22 cellular contexts compared by ENCODE assay signal in genomic region chr5:64876203-64876602, GRCh38.
A peak's percentile ranks its signal among the peaks of the same experiment; 100 is the strongest.
DNase-seq lines count a peak whose midpoint lies in the region; ATAC-seq, FAIRE-seq and TF ChIP-seq lines count a peak whose summit lies in the region.
"Had no signal": no experiment of that assay in that cellular context is flagged by ENCODE, and none has a peak within 500 bp of the region (broad histone marks: within the 10 kb centered on the region; RNA-seq: fewer than 3 reads in every experiment).

No MANE protein-coding gene starts in this region.

- CTCF ChIA-PET in SK-N-SH (lab: Yijun Ruan, JAX) = interaction anchor here (1.1 kb wide), 1 partner anchor 54 kb away, joined by 3 read pairs; no protein-coding TSS in a partner anchor
- CTCF ChIA-PET in K562 (lab: Yijun Ruan, JAX; ENCODE audit: low intra/inter-chr PET ratio) = no interaction called here
- CTCF ChIA-PET in activated CD4-positive, alpha-beta T cell treated with anti-CD3 and anti-CD28 coated beads for 36 hours (lab: Charles Lee) = no interaction called here

- intact Hi-C loops in K562 (cut with micrococcal nuclease) = no loop called here
- intact Hi-C loops in activated CD4-positive, alpha-beta T cell treated with anti-CD3 and anti-CD28 coated beads for 36 hours (cut with DNase I, micrococcal nuclease) = no loop called here

- H4K20me1 ChIP-seq in SK-N-SH (ENCODE audit: insufficient read depth) (no peaks in the 10 kb centered on the region), K562 (replicated peaks; ENCODE audit: control insufficient read depth, insufficient read depth, low read length) (no peaks in the 10 kb centered on the region; the same call in 1 of the 2 replicates)
- H4K20me1 ChIP-seq: BLaER1 treated with 17β-estradiol and CSF1 and Interleukin-3, amounts not matched to agents 10 nM and 100 nM had no signal

- in situ Hi-C loops in K562 (cut with MboI) = no loop called here

- no peaks in the 10 kb centered on the region; a peak in 1 of 4 replicates for H3K4me1 ChIP-seq in SK-N-SH (ENCODE audit: control insufficient read depth in 1 of 2, insufficient read depth in 2 of 2, low read depth in 1 of 2, low read length in 1 of 2)
- no peaks in the 10 kb centered on the region for H3K4me1 ChIP-seq in K562 (replicated peaks in 1 of 2; ENCODE audit: control insufficient read depth in 2 of 2, insufficient read depth in 2 of 2, low read length in 2 of 2)
- H3K4me1 ChIP-seq: A549; BLaER1 treated with 17β-estradiol and CSF1 and Interleukin-3, amounts not matched to agents 10 nM and 100 nM had no signal

- H2AFZ ChIP-seq in SK-N-SH (ENCODE audit: low read depth) = no peak overlapping the region
- no peak overlapping the region for H2AFZ ChIP-seq in K562 (ENCODE audit: low read depth, low read length)

- H3K9ac ChIP-seq in SK-N-SH (no peak overlapping the region), K562 (ENCODE audit: insufficient read depth in 1 of 2, low read depth in 2 of 2, low read length in 2 of 2) (no peak overlapping the region)
- H3K9ac ChIP-seq: BLaER1 treated with 17β-estradiol and CSF1 and Interleukin-3, amounts not matched to agents 10 nM and 100 nM had no signal

- TF ChIP-seq RAD21 in SK-N-SH (IDR thresholded peaks at IDR 0.05; ENCODE audit: low read length) = peak; percentile 7; the same call in 1 of the 2 replicates
- no peak for TF ChIP-seq RAD21 in K562 (CRISPR knock-in tag; conservative IDR thresholded peaks at IDR 0.05 in 1 of 2, IDR thresholded peaks at IDR 0.05 in 1 of 2)

- no peaks in the 10 kb centered on the region for H3K9me1 ChIP-seq in K562 (ENCODE audit: control insufficient read depth, insufficient read depth, low read length)

- no peak for TF ChIP-seq POLR2A in K562 (conservative IDR thresholded peaks at IDR 0.05)

- peak overlapping the region in 1 of 2 experiments; percentile 60; a peak in 2 of 4 replicates for H3K27ac ChIP-seq in SK-N-SH (ENCODE audit: low read depth in 2 of 2, low read length in 1 of 2)
- H3K27ac ChIP-seq in K562 (ENCODE audit: extremely low read depth, low read depth, low read length) = no peak overlapping the region
- H3K27ac ChIP-seq: 22Rv1; A549; BLaER1 treated with 17β-estradiol and CSF1 and Interleukin-3, amounts not matched to agents 10 nM and 100 nM had no signal

- H3K9me3 ChIP-seq in SK-N-SH (no peaks in the 10 kb centered on the region), K562 (replicated peaks; ENCODE audit: control insufficient read depth, insufficient read depth, low read depth, low read length) (no peaks in the 10 kb centered on the region)
- H3K9me3 ChIP-seq: A549; BLaER1 treated with 17β-estradiol and CSF1 and Interleukin-3, amounts not matched to agents 10 nM and 100 nM had no signal

- H3K4me3 ChIP-seq in SK-N-SH (ENCODE audit: low read depth in 2 of 2, low read length in 1 of 2) (no peak overlapping the region), K562 (no peak overlapping the region)
- H3K4me3 ChIP-seq: A549; BLaER1 treated with 17β-estradiol and CSF1 and Interleukin-3, amounts not matched to agents 10 nM and 100 nM; GM12878 had no signal

- H3K79me2 ChIP-seq in SK-N-SH (ENCODE audit: insufficient read depth) (no peaks in the 10 kb centered on the region), K562 (ENCODE audit: control insufficient read depth, insufficient read depth, low read length) (no peaks in the 10 kb centered on the region)

- H3K36me3 Mint-ChIP-seq in activated CD4-positive, alpha-beta T cell treated with anti-CD3 and anti-CD28 coated beads for 36 hours (ENCODE audit: low read depth) = peaks cover 3% of the 10 kb centered on the region

- no peak for ATAC-seq in K562
- ATAC-seq in activated CD4-positive, alpha-beta T cell treated with anti-CD3 and anti-CD28 coated beads for 36 hours = no peak
- no peak for ATAC-seq in activated CD4-positive, CD25-positive, alpha-beta regulatory T cell treated with anti-CD3 and anti-CD28 coated beads, Interleukin-2, amount 50 U/mL, for 24 hours
- ATAC-seq: A549; CD8-positive, alpha-beta T cell; GM12878; HepG2 had no signal

- no peaks in the 10 kb centered on the region for H3K4me1 Mint-ChIP-seq in activated CD4-positive, alpha-beta T cell treated with anti-CD3 and anti-CD28 coated beads for 36 hours
- H3K4me1 Mint-ChIP-seq: B cell, H9 had no signal

- peak; percentile 6 for FAIRE-seq in K562 (lab: Jason Lieb, UNC)
- FAIRE-seq: A549, GM12878, HepG2 had no signal

- H3K9me2 ChIP-seq in SK-N-SH = no peaks in the 10 kb centered on the region

- TF ChIP-seq CTCF in AG09319 (IDR thresholded peaks at IDR 0.05; ENCODE audit: low read depth, low read length) (no peak), SK-N-SH (IDR thresholded peaks at IDR 0.05) (no peak), K562 (IDR thresholded peaks at IDR 0.05 in 2 of 3, conservative IDR thresholded peaks at IDR 0.05 in 1 of 3; ENCODE audit: insufficient read depth in 2 of 3, low read depth in 1 of 3, low read length in 3 of 3) (no peak)

- POLR2A ChIA-PET in SK-N-SH (lab: Yijun Ruan, JAX) (no interaction called here), K562 (lab: Yijun Ruan, JAX) (interaction anchor here (0.7 kb wide), 1 partner anchor 65 kb away, joined by 3 read pairs; no protein-coding TSS in a partner anchor)
- POLR2A ChIA-PET in activated CD4-positive, alpha-beta T cell treated with anti-CD3 and anti-CD28 coated beads for 36 hours (lab: Charles Lee) = no interaction called here

- no peaks in the 10 kb centered on the region for H3K27me3 ChIP-seq in SK-N-SH (ENCODE audit: insufficient read depth)
- H3K27me3 ChIP-seq in K562 (ENCODE audit: control insufficient read depth in 2 of 2, insufficient read depth in 2 of 2, low read length in 2 of 2) = no peaks in the 10 kb centered on the region
- H3K27me3 ChIP-seq: BLaER1 treated with 17β-estradiol and CSF1 and Interleukin-3, amounts not matched to agents 10 nM and 100 nM had no signal

- WGBS in SK-N-SH (ENCODE audit: low lambda C conversion rate) = 20% methylated on average over 1 of the region's 1 CpG
- WGBS in K562 (ENCODE audit: insufficient coverage, low coverage, missing lambda C conversion rate) = 5% methylated on average over 1 of the region's 1 CpG

- peaks cover 7% of the 10 kb centered on the region for H3F3A ChIP-seq in SK-N-SH (replicated peaks; ENCODE audit: insufficient read depth)

- no peak overlapping the region for H3K4me3 Mint-ChIP-seq in activated CD4-positive, alpha-beta T cell treated with anti-CD3 and anti-CD28 coated beads for 36 hours
- H3K4me3 Mint-ChIP-seq: B cell; CD8-positive, alpha-beta T cell; H9 had no signal

- H3K9me3 Mint-ChIP-seq in activated CD4-positive, alpha-beta T cell treated with anti-CD3 and anti-CD28 coated beads for 36 hours (ENCODE audit: low read depth) = peaks cover 1% of the 10 kb centered on the region
- H3K9me3 Mint-ChIP-seq: CD8-positive, alpha-beta T cell; H9 had no signal

- DNase-seq in AG09319 (ENCODE audit: extremely low read depth, low read depth) (peak; percentile 27), SK-N-SH (peak; percentile 47), K562 (ENCODE audit: extremely low read depth in 1 of 4, low spot score in 3 of 4) (no peak), fibroblast of the conjunctiva (ENCODE audit: low read depth) (peak; percentile 14), NCI-H2196 (lab: John Stamatoyannopoulos, UW; ENCODE audit: unreplicated experiment) (no peak), SW480 (ENCODE audit: low spot score) (no peak)
- DNase-seq in activated CD4-positive, alpha-beta T cell treated with anti-CD3 and anti-CD28 coated beads for 36 hours = no peak
- DNase-seq: Calu3; CD8-positive, alpha-beta T cell; DMS 273 treated with DMSO at 0.1 percent for 48 hours; DMS53; DND-41; EL; GOT3; H9 had no signal

- H3K27ac Mint-ChIP-seq in activated CD4-positive, alpha-beta T cell treated with anti-CD3 and anti-CD28 coated beads for 36 hours = no peak overlapping the region
- H3K27ac Mint-ChIP-seq: B cell; CD8-positive, alpha-beta T cell; H9 had no signal

- BruUV-seq in K562 (replicated peaks; lab: Mats Ljungman, UMichigan) = no TSS peak

- H3K4me2 ChIP-seq in SK-N-SH (no peak overlapping the region), K562 (ENCODE audit: insufficient read depth, low read length) (no peak overlapping the region)
- H3K4me2 ChIP-seq: A549; BLaER1 treated with 17β-estradiol and CSF1 and Interleukin-3, amounts not matched to agents 10 nM and 100 nM had no signal

- H3K27me3 Mint-ChIP-seq in activated CD4-positive, alpha-beta T cell treated with anti-CD3 and anti-CD28 coated beads for 36 hours = no peaks in the 10 kb centered on the region
- H3K27me3 Mint-ChIP-seq: B cell had no signal

- peak in 1 of 2 experiments; percentile 86; a peak in 2 of 4 replicates for TF ChIP-seq EP300 in SK-N-SH (IDR thresholded peaks at IDR 0.05; ENCODE audit: borderline replicate concordance in 1 of 2, low read depth in 1 of 2, low read length in 1 of 2)
- no peak for TF ChIP-seq EP300 in K562 (IDR thresholded peaks at IDR 0.05; ENCODE audit: low read length)

- H3K36me3 ChIP-seq in SK-N-SH (replicated peaks in 1 of 2; ENCODE audit: control insufficient read depth in 1 of 2, insufficient read depth in 2 of 2, low read length in 1 of 2) (peaks cover 0 to 5% of the 10 kb centered on the region in 2 experiments), K562 (ENCODE audit: control insufficient read depth, insufficient read depth, low read length) (no peaks in the 10 kb centered on the region)

TF ChIP-seq in SK-N-SH, 30 proteins besides CTCF, POLR2A, EP300 and RAD21 (continues in another document):
- TF ChIP-seq RXRA (IDR thresholded peaks at IDR 0.05; ENCODE audit: borderline replicate concordance, low read depth) = no peak
- TF ChIP-seq FOXJ3 (CRISPR knock-in tag; IDR thresholded peaks at IDR 0.05) = 0 out of 2 replicates have a peak, but pooled peaks have one; percentile 26
- peak; percentile 69 for TF ChIP-seq CHD2 (IDR thresholded peaks at IDR 0.05; ENCODE audit: low read length, partially characterized antibody)
- no peak for TF ChIP-seq MAX (IDR thresholded peaks at IDR 0.05; ENCODE audit: low read depth)
- no peak for TF ChIP-seq YY1 (IDR thresholded peaks at IDR 0.05; ENCODE audit: low read depth)

TF ChIP-seq in K562, 482 proteins besides CTCF, POLR2A, EP300 and RAD21 (continues in another document):
- TF ChIP-seq TBL1XR1 (IDR thresholded peaks at IDR 0.05; ENCODE audit: low read length in 2 of 2) = no peak
- no peak for TF ChIP-seq FUS (optimal IDR thresholded peaks at IDR 0.05; ENCODE audit: low read depth, low read length)
- no peak for TF ChIP-seq NR2C2 (CRISPR knock-in tag; IDR thresholded peaks at IDR 0.05)
- no peak for TF ChIP-seq NR2C2 (tag; IDR thresholded peaks at IDR 0.05)
- no peak for TF ChIP-seq FOXO4 (CRISPR knock-in tag; IDR thresholded peaks at IDR 0.05)
- no peak for TF ChIP-seq RCOR1 (IDR thresholded peaks at IDR 0.05; ENCODE audit: borderline replicate concordance in 1 of 2, low read depth in 2 of 2, low read length in 2 of 2)

Comparison
In these comparisons a context has a peak if more than half of its experiments do, and no peak if none do; other contexts are left out.
1. DNase-seq: peak in AG09319 (single experiment), SK-N-SH (single experiment) and fibroblast of the conjunctiva (single experiment); none in K562 (0 of 4), NCI-H2196 (single experiment), SW480 (single experiment) and activated CD4-positive, alpha-beta T cell treated with anti-CD3 and anti-CD28 coated beads for 36 hours (single experiment).